ENCODE assay signal across 8 cellular contexts in the genomic region with DNA sequence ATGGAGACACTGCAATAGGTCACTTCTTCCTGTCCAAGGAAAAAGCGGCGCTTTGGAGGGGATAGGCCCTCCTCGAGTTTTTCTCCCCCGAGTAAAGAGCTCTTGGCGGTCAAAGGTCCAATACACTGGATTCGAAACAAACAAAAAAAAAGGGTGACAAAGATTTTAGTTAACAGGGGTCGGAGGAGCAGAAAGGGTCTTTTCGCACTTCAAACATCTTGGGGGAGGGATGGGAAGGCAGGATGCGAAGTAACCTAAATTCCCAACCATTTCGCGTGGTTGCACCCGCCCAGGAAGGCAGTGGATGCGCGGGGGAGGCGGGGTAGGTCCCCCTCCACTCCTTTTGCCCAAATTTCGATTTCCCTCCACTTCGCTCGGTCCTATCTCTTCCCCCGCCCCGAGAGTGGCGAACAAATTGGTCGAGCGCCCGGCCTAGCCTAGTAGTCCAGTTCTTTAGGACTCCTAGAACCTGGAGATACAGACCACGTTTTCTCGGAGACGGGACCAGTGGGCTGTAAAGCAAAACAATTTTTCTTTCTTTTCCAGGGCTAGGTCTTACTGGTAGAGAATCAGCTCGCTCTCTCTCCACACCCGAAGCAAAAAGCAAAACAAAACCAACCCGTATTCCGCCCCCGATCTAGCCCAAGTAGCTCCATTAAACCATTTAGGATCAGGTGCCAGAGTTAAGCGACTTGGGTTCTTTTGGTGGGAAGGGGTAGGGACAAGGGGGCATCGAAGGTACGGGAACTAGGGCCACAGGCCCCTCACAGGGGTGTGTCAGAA. TPM values are rescaled to one million over a fixed set of nuclear protein-coding genes. Genes with fewer than 3 reads are reported as not detected.
DNase-seq lines count a peak whose midpoint lies in the region; ATAC-seq and TF ChIP-seq lines count a peak whose summit lies in the region.

No MANE protein-coding gene starts in this region.

- H3K79me2 ChIP-seq in neural cell (replicated peaks; ENCODE audit: insufficient read depth, low read length): peaks cover 8% of the 10 kb centered on the region

- TF ChIP-seq RAD21 in neural cell (conservative IDR thresholded peaks at IDR 0.05): no peak

- H3K9me3 ChIP-seq in neural cell (ENCODE audit: low read length): no peaks in the 10 kb centered on the region

- TF ChIP-seq EP300 in neural cell (conservative IDR thresholded peaks at IDR 0.05; ENCODE audit: poor library complexity, severe bottlenecking): no peak

- peaks cover 4% of the 10 kb centered on the region for H3K4me1 Mint-ChIP-seq in activated T-helper 17 cell treated with anti-CD3 and anti-CD28 coated beads, Interleukin-2, amount 50 U/mL, for 72 hours

- no peaks in the 10 kb centered on the region for H3K36me3 ChIP-seq in neural cell (ENCODE audit: insufficient read depth, low read length)

- H3K27me3 Mint-ChIP-seq in activated T-helper 17 cell treated with anti-CD3 and anti-CD28 coated beads, Interleukin-2, amount 50 U/mL, for 72 hours: no peaks in the 10 kb centered on the region

- peak overlapping the region; percentile 35 for H3K4me2 ChIP-seq in neural cell (ENCODE audit: low read length)

- TF ChIP-seq CTCF in NB4 (IDR thresholded peaks at IDR 0.05; ENCODE audit: low read depth, low read length) (no peak), foreskin fibroblast (IDR thresholded peaks at IDR 0.05; ENCODE audit: low read depth, low read length) (no peak), neural cell (IDR thresholded peaks at IDR 0.05; ENCODE audit: poor library complexity, severe bottlenecking) (no peak)

- peaks cover 32% of the 10 kb centered on the region for H3K36me3 Mint-ChIP-seq in activated T-helper 17 cell treated with anti-CD3 and anti-CD28 coated beads, Interleukin-2, amount 50 U/mL, for 72 hours (ENCODE audit: low read depth)

- H3F3A ChIP-seq in neural cell (ENCODE audit: insufficient read depth, low read length, poor library complexity, severe bottlenecking): no peaks in the 10 kb centered on the region

- H3K27me3 ChIP-seq in neural cell (ENCODE audit: insufficient read depth, low read depth, low read length): no peaks in the 10 kb centered on the region

- peak overlapping the region; percentile 70 for H3K9ac ChIP-seq in neural cell (ENCODE audit: low read length)

- no peaks in the 10 kb centered on the region for H4K20me1 ChIP-seq in neural cell (ENCODE audit: insufficient read depth)

- H3K27ac ChIP-seq in neural cell (ENCODE audit: low read length): peak overlapping the region; percentile 77

- no peaks in the 10 kb centered on the region for H3K9me2 ChIP-seq in neural cell (ENCODE audit: insufficient read depth, low read length)

- peak overlapping the region; percentile 97 for H3K4me3 Mint-ChIP-seq in activated T-helper 17 cell treated with anti-CD3 and anti-CD28 coated beads, Interleukin-2, amount 50 U/mL, for 72 hours

- no peaks in the 10 kb centered on the region for H3K9me3 Mint-ChIP-seq in activated T-helper 17 cell treated with anti-CD3 and anti-CD28 coated beads, Interleukin-2, amount 50 U/mL, for 72 hours

- H2AFZ ChIP-seq in neural cell (ENCODE audit: low read depth, low read length): peak overlapping the region; percentile 40

- ATAC-seq in activated T-helper 17 cell treated with anti-CD3 and anti-CD28 coated beads, Interleukin-2, amount 50 U/mL, for 72 hours (replicated peaks): no peak

- no peak for TF ChIP-seq POLR2A in NB4 (IDR thresholded peaks at IDR 0.05; ENCODE audit: extremely low read depth, insufficient read length)

- DNase-seq in NCI-H748 (lab: John Stamatoyannopoulos, UW; ENCODE audit: unreplicated experiment) (peak; percentile 68), NCI-H748 treated with DMSO at 0.1 percent for 48 hours (lab: John Stamatoyannopoulos, UW) (no peak), NB4 (ENCODE audit: low read depth) (peak; percentile 54), foreskin fibroblast (peak in 1 of 2 donors; percentile 50), NCI-H2171 (lab: John Stamatoyannopoulos, UW) (no peak), NCI-H1048 (lab: John Stamatoyannopoulos, UW) (no peak)

- H3K4me3 ChIP-seq in NB4 (ENCODE audit: low read depth, low read length) (peak overlapping the region; percentile 76), foreskin fibroblast (ENCODE audit: low read depth in 1 of 2, low read length in 2 of 2) (peak overlapping the region; percentile 72 to 83), neural cell (ENCODE audit: low read length) (peak overlapping the region; percentile 74)

- peak overlapping the region; percentile 99 for H3K27ac Mint-ChIP-seq in activated T-helper 17 cell treated with anti-CD3 and anti-CD28 coated beads, Interleukin-2, amount 50 U/mL, for 72 hours

TF ChIP-seq in neural cell, 6 proteins besides CTCF, POLR2A, EP300 and RAD21:
- TF ChIP-seq, protein P1, sequence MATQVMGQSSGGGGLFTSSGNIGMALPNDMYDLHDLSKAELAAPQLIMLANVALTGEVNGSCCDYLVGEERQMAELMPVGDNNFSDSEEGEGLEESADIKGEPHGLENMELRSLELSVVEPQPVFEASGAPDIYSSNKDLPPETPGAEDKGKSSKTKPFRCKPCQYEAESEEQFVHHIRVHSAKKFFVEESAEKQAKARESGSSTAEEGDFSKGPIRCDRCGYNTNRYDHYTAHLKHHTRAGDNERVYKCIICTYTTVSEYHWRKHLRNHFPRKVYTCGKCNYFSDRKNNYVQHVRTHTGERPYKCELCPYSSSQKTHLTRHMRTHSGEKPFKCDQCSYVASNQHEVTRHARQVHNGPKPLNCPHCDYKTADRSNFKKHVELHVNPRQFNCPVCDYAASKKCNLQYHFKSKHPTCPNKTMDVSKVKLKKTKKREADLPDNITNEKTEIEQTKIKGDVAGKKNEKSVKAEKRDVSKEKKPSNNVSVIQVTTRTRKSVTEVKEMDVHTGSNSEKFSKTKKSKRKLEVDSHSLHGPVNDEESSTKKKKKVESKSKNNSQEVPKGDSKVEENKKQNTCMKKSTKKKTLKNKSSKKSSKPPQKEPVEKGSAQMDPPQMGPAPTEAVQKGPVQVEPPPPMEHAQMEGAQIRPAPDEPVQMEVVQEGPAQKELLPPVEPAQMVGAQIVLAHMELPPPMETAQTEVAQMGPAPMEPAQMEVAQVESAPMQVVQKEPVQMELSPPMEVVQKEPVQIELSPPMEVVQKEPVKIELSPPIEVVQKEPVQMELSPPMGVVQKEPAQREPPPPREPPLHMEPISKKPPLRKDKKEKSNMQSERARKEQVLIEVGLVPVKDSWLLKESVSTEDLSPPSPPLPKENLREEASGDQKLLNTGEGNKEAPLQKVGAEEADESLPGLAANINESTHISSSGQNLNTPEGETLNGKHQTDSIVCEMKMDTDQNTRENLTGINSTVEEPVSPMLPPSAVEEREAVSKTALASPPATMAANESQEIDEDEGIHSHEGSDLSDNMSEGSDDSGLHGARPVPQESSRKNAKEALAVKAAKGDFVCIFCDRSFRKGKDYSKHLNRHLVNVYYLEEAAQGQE (IDR thresholded peaks at IDR 0.05; ENCODE audit: borderline replicate concordance): no peak
- TF ChIP-seq POLR2AphosphoS5 (IDR thresholded peaks at IDR 0.05): no peak
- TF ChIP-seq EZH2 (IDR thresholded peaks at IDR 0.05; ENCODE audit: borderline replicate concordance, insufficient read depth, low read length, poor library complexity, severe bottlenecking): no peak
- no peak for TF ChIP-seq TAF1 (IDR thresholded peaks at IDR 0.05; ENCODE audit: low read depth)
- no peak for TF ChIP-seq MXI1 (conservative IDR thresholded peaks at IDR 0.05; ENCODE audit: poor library complexity, severe bottlenecking)
- no peak for TF ChIP-seq SMC3 (conservative IDR thresholded peaks at IDR 0.05; ENCODE audit: poor library complexity)

RNA-seq across cellular contexts. Expression of a gene that starts 2.0 kb away (rescaled TPM):
- total RNA-seq in activated T-helper 17 cell treated with anti-CD3 and anti-CD28 coated beads, Interleukin-2, amount 50 U/mL, for 72 hours: 10 to 100 TPM; 66.7 to 83.0 TPM
- polyA plus RNA-seq in neural cell: 25.3 and 26.5 TPM in 2 replicates
- 105 and 114 TPM in 2 replicates for polyA minus RNA-seq in neural cell

Comparison
In these comparisons a context has a peak if more than half of its experiments do, and no peak if none do; other contexts are left out.
1. DNase-seq: peak in NCI-H748 (single experiment) and NB4 (single experiment); none in NCI-H748 treated with DMSO at 0.1 percent for 48 hours (single experiment), NCI-H2171 (single experiment) and NCI-H1048 (single experiment).
2. Peak in every context shown above with its lines, with median percentiles within 50 percentile points of each other: H3K4me3 ChIP-seq.